Comparison of ENCODE assay signal across 9 cellular contexts in the genomic region with DNA sequence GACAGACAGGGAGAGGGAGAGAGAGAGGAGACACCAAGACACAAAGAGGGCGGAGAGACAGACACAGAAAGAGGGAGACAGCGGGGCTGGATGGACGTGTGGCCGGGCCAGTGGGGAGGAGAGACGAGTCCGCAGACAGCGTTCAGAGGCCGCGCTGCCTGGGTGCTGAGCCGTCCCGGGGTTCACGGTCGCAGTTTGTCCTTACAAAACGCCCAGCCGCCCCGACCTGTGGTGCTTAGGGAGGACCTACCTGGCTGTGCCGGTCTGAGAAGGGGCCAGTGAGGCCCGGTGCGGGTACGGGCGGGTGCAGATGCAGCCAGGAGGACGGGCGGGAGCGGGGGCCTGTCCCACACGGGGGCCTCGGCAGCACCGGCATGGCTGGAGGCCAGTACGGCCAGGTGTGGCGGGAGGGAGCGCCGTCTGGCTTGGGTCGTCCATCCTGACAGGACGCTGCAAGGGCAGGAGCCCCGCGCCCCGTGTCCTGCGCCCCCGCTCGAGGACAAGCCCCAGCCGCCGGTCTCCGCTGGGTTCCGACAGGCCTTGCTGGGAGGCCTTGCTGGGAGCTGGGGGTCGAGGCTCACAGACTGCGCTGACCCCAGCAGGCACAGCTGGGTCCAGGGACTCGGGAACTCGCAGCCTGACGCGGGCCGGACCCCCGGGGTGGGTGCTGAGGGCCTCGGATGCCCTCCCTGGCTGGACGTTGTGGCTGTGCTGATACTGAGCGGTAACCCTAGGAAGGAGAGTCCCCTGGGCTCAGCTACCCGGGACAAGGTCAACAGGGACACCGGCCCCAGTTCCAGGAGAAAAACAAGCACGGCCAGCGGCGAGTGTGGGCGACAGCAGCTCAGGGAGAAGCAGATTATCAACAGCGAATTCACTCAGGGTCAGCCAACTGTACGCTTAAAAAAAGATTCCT. TPM values are rescaled to one million over a fixed set of nuclear protein-coding genes. Genes with fewer than 3 reads are reported as not detected.
DNase-seq lines count a peak whose midpoint lies in the region; ATAC-seq and TF ChIP-seq lines count a peak whose summit lies in the region.
"Had no signal": no experiment of that assay in that cellular context is flagged by ENCODE, and none has a peak within 500 bp of the region (broad histone marks: within the 10 kb centered on the region; RNA-seq: fewer than 3 reads in every experiment).

No MANE protein-coding gene starts in this region.

- no peaks in the 10 kb centered on the region for H4K20me1 ChIP-seq in Karpas-422 (ENCODE audit: insufficient read depth, low read depth, low read length)

- peaks cover 7% of the 10 kb centered on the region for H3K9me3 Mint-ChIP-seq in activated naive CD8-positive, alpha-beta T cell (ENCODE audit: low read depth)

- H3K27me3 ChIP-seq in AG04450 (ENCODE audit: control insufficient read depth, insufficient read depth, low read length), result no peaks in the 10 kb centered on the region
- no peaks in the 10 kb centered on the region for H3K27me3 ChIP-seq in Karpas-422 (ENCODE audit: low read length)
- no peaks in the 10 kb centered on the region for H3K27me3 ChIP-seq in psoas muscle (ENCODE audit: insufficient read depth in 3 of 3, low read length in 2 of 3)

- peaks cover 3% of the 10 kb centered on the region for H3K36me3 Mint-ChIP-seq in activated naive CD8-positive, alpha-beta T cell

- CTCF ChIA-PET in AG04450 (lab: Charles Lee), result no interaction called here

- TF ChIP-seq CTCF in AG04450 (IDR thresholded peaks at IDR 0.05; ENCODE audit: low read depth, low read length) (no peak), psoas muscle (IDR thresholded peaks at IDR 0.05) (no peak)

- no peaks in the 10 kb centered on the region for H3K9me2 ChIP-seq in Karpas-422 (replicated peaks; ENCODE audit: insufficient read depth, low read length)

- no peak overlapping the region for H2AFZ ChIP-seq in Karpas-422 (ENCODE audit: low read length)

- WGBS in psoas muscle, 3 donors, result 26 to 34% (median 32%) methylated on average over 55 to 62 of the region's 62 CpGs

- H3K27ac ChIP-seq in AG04450 (ENCODE audit: low read depth, low read length) (peak overlapping the region; percentile 65), Karpas-422 (ENCODE audit: low read length) (no peak overlapping the region), psoas muscle (peak overlapping the region; percentile 86)

- no peaks in the 10 kb centered on the region for H3K27me3 Mint-ChIP-seq in activated naive CD8-positive, alpha-beta T cell

- POLR2A ChIA-PET in AG04450 (lab: Yijun Ruan, JAX), result no interaction called here

- no peak for DNase-seq in AG04450 (ENCODE audit: low read depth, low spot score)
- DNase-seq in Karpas-422, result no peak
- peak; percentile 63 for DNase-seq in left cardiac atrium
- DNase-seq in psoas muscle, result peak; percentile 63 to 79
- no peak for DNase-seq in RPMI8226

- peak overlapping the region; percentile 58 for H3K4me2 ChIP-seq in Karpas-422 (ENCODE audit: low read depth, low read length, poor library complexity, severe bottlenecking)

- peak overlapping the region; percentile 88 for H3K27ac Mint-ChIP-seq in activated naive CD8-positive, alpha-beta T cell

- no peak overlapping the region for H3K9ac ChIP-seq in Karpas-422 (ENCODE audit: low read length)

- H3K9me3 ChIP-seq in AG04450 (ENCODE audit: control insufficient read depth, insufficient read depth, low read length) (peaks cover 5% of the 10 kb centered on the region), Karpas-422 (ENCODE audit: low read length) (no peaks in the 10 kb centered on the region), psoas muscle (no peaks in the 10 kb centered on the region)

- H3K79me2 ChIP-seq in Karpas-422 (ENCODE audit: low read length), result no peaks in the 10 kb centered on the region

- ATAC-seq in GM18909 (IDR thresholded peaks at IDR 0.05; ENCODE audit: poor library complexity, unreplicated experiment) (peak; percentile 32), left cardiac atrium (peak; percentile 71 to 76), psoas muscle (peak; percentile 52 to 68 (median 60)), HG03571 (IDR thresholded peaks at IDR 0.05; ENCODE audit: unreplicated experiment) (no peak)

- H3K4me1 Mint-ChIP-seq in activated naive CD8-positive, alpha-beta T cell (ENCODE audit: low read depth), result peaks cover 18% of the 10 kb centered on the region

- H3K4me3 ChIP-seq in AG04450 (ENCODE audit: low read depth, low read length) (peak overlapping the region; percentile 38), Karpas-422 (ENCODE audit: low read length) (peak overlapping the region; percentile 37; the same call in 1 of the 2 replicates), psoas muscle (peak overlapping the region; percentile 68)

- H3K36me3 ChIP-seq in Karpas-422 (ENCODE audit: insufficient read depth, low read length), result no peaks in the 10 kb centered on the region
- H3K36me3 ChIP-seq in psoas muscle (ENCODE audit: insufficient read depth in 1 of 2, low read depth in 1 of 2), result no peaks in the 10 kb centered on the region

- intact Hi-C loops in left cardiac atrium (cut with DNase I) (loop anchor here in 1 of 2 donors (5.0 kb wide), 1 partner anchor 49 kb away; no protein-coding TSS in a partner anchor), psoas muscle (cut with DNase I) (loop anchor here in 1 of 2 donors (5.0 kb wide), 1 partner anchor 116 kb away; no protein-coding TSS in a partner anchor)

- H3K4me1 ChIP-seq in Karpas-422 (ENCODE audit: low read length) (peaks cover 14% of the 10 kb centered on the region), psoas muscle (peaks cover 11% of the 10 kb centered on the region)

- peak overlapping the region; percentile 90 for H3K4me3 Mint-ChIP-seq in activated naive CD8-positive, alpha-beta T cell

RNA-seq across cellular contexts. Expression of a gene that starts 5.3 kb away (rescaled TPM):
- polyA plus RNA-seq in AG04450 (2011; rRNA removed) (not detected in 2 replicates), psoas muscle (not detected)
- polyA minus RNA-seq in AG04450 (2011; rRNA and poly(A)+ RNA removed), result not detected in 2 replicates
- not detected in 2 replicates for total RNA-seq in Karpas-422 (2014; rRNA removed; shearing (Covaris generic); ENCODE audit: low replicate concordance)
- total RNA-seq in left cardiac atrium (not detected), psoas muscle (not detected)
- total RNA-seq: myocyte had no signal

RNA-seq across cellular contexts. Expression of a gene that starts 30.6 kb away (rescaled TPM):
- polyA plus RNA-seq in AG04450 (2011; rRNA removed) (17.7 and 21.5 TPM in 2 replicates), psoas muscle (1 to 10 TPM; 1.5 to 2.0 (median 1.6) TPM)
- 4.4 and 5.6 TPM in 2 replicates for polyA minus RNA-seq in AG04450 (2011; rRNA and poly(A)+ RNA removed)
- not detected in 2 replicates for total RNA-seq in Karpas-422 (2014; rRNA removed; shearing (Covaris generic); ENCODE audit: low replicate concordance)
- total RNA-seq in left cardiac atrium (10 to 100 TPM; 17.5 to 19.6 TPM), psoas muscle (1 to 10 TPM in 3 of 4 donors, under 1 TPM in 1; 0.63 to 4.9 (median 1.2) TPM)

RNA-seq across cellular contexts. Expression of a gene that starts 47.6 kb away (rescaled TPM):
- 0.06 TPM in 2 replicates for polyA plus RNA-seq in AG04450 (2011; rRNA removed)
- polyA minus RNA-seq in AG04450 (2011; rRNA and poly(A)+ RNA removed), result 0.64 TPM in 1 of 2 replicates, not detected in the other
- total RNA-seq in Karpas-422 (2014; rRNA removed; shearing (Covaris generic); ENCODE audit: low replicate concordance), result not detected in 2 replicates
- under 1 TPM; 0.16 to 0.29 TPM for total RNA-seq in left cardiac atrium
- total RNA-seq in psoas muscle, result under 1 TPM in 2 of 4 donors, not detected in 2; 0.10 to 0.20 TPM
- under 1 TPM in 1 of 3 donors, not detected in 2; 0.08 TPM for polyA plus RNA-seq in psoas muscle
- total RNA-seq: myocyte had no signal

RNA-seq across cellular contexts. Expression of a gene that starts 55.3 kb away (rescaled TPM):
- 97.2 and 107 TPM in 2 replicates for polyA plus RNA-seq in AG04450 (2011; rRNA removed)
- polyA minus RNA-seq in AG04450 (2011; rRNA and poly(A)+ RNA removed), result 68.0 and 68.6 TPM in 2 replicates
- total RNA-seq in Karpas-422 (2014; rRNA removed; shearing (Covaris generic); ENCODE audit: low replicate concordance), result 85.0 and 114 TPM in 2 replicates
- total RNA-seq in left cardiac atrium, result 10 to 100 TPM; 38.3 to 39.9 TPM
- total RNA-seq in psoas muscle, result 10 to 100 TPM; 22.5 to 37.1 (median 26.4) TPM
- 10 to 100 TPM; 19.9 to 28.2 (median 26.6) TPM for polyA plus RNA-seq in psoas muscle

RNA-seq across cellular contexts. Expression of a gene that starts 56.3 kb away (rescaled TPM):
- polyA plus RNA-seq in AG04450 (2011; rRNA removed) (69.4 and 75.4 TPM in 2 replicates), psoas muscle (100 to 1,000 TPM in 1 of 3 donors, 10 to 100 TPM in 2; 75.4 to 180 (median 86.6) TPM)
- polyA minus RNA-seq in AG04450 (2011; rRNA and poly(A)+ RNA removed), result 56.7 and 59.9 TPM in 2 replicates
- total RNA-seq in Karpas-422 (2014; rRNA removed; shearing (Covaris generic); ENCODE audit: low replicate concordance), result 97.0 and 97.1 TPM in 2 replicates
- total RNA-seq in left cardiac atrium (10 to 100 TPM; 73.9 to 86.2 TPM), psoas muscle (100 to 1,000 TPM; 123 to 152 (median 137) TPM)

Comparison
In these comparisons a context has a peak if more than half of its experiments do, and no peak if none do; other contexts are left out.
1. DNase-seq: peak in left cardiac atrium (single experiment) and psoas muscle (2 of 2); none in AG04450 (single experiment), Karpas-422 (single experiment) and RPMI8226 (single experiment).
2. Peak in every context shown above with its lines, with median percentiles within 50 percentile points of each other: H3K4me3 ChIP-seq.